1 cellular context compared by ENCODE assay signal in the genomic region with DNA sequence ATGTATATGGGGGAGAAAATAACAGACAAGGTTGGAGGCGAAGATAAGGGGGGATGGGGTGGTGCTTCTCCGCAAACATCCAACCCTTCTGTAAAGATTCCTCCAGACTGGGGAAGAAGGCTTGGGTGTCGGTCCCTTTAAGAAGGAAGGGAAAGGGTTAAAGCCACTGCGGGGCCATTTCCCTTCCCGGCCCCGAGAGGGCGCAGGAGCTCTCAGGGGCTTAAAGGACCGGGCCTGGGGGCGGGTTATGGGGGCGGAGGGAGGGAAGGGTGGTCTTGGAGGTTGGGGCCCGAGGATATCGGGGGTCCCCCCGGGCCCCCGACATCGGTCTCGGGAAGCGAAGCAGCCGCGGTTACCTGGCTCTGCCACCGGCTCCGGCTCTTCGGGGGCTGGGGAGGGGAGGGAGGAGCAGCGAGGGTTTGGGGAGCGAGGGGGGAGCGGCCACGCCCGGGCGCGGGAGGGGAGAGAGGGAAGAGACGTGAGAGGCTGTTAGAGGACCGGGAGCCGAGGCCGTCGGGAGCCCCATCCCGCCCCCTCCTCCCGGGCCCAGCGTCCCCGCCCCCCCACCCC.
TF ChIP-seq lines count a peak whose summit lies in the region.

No MANE protein-coding gene starts in this region.

TF ChIP-seq in HepG2, 621 proteins besides CTCF, POLR2A, EP300 and RAD21:
- no peak for TF ChIP-seq FOXA1 (IDR thresholded peaks at IDR 0.05)
- no peak for TF ChIP-seq FOXA1 (CRISPR knock-in tag; IDR thresholded peaks at IDR 0.05)
- no peak for TF ChIP-seq ZNF251 (CRISPR knock-in tag; IDR thresholded peaks at IDR 0.05)
- TF ChIP-seq ZNF652 (CRISPR knock-in tag; IDR thresholded peaks at IDR 0.05; ENCODE audit: borderline replicate concordance, low read depth) = peak; percentile 98
- TF ChIP-seq, protein P1, sequence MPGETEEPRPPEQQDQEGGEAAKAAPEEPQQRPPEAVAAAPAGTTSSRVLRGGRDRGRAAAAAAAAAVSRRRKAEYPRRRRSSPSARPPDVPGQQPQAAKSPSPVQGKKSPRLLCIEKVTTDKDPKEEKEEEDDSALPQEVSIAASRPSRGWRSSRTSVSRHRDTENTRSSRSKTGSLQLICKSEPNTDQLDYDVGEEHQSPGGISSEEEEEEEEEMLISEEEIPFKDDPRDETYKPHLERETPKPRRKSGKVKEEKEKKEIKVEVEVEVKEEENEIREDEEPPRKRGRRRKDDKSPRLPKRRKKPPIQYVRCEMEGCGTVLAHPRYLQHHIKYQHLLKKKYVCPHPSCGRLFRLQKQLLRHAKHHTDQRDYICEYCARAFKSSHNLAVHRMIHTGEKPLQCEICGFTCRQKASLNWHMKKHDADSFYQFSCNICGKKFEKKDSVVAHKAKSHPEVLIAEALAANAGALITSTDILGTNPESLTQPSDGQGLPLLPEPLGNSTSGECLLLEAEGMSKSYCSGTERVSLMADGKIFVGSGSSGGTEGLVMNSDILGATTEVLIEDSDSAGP (CRISPR knock-in tag; IDR thresholded peaks at IDR 0.05; ENCODE audit: borderline replicate concordance) = peak; percentile 99
- TF ChIP-seq ISL2 (CRISPR knock-in tag; IDR thresholded peaks at IDR 0.05) = no peak
- 0 out of 2 replicates have a peak, but pooled peaks have one; percentile 17 for TF ChIP-seq SMC3 (IDR thresholded peaks at IDR 0.05; ENCODE audit: low read length)
